ENCODE assay signal across 23 cellular contexts in the genomic region with DNA sequence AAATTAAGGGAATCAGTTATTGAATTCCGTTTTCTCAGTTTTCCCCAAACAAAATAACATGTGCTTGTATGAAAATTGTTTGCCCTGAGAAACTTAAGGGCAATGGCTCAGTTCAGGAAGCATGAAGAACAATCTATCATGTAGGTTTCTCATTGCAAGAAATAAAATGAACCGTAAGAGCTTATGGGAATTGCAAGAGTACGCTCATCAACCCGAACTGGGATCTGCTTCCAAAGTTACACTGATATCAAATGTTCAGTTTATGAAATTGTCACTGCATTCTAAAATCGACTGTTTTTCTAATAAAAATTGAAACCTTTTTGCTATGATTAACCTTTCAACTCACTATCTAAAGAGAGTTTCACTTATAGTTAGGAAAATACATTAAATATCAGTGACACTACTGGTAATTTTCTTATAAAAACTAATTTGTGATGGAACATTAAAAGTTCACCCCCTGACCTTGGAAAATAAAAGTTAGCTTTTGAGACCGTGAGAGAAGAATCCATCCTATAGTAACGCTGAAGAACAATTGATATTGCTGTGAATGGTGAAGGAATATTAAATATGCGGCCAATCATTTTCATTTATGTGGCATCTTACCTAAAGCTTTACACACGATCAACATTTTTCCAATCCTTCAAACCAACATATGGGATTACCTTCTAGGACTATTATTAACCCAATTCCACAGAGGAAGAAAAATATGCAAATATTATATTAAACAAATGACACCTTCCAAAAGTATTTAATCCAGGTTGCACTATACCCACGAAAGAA. TPM values are rescaled to one million over a fixed set of nuclear protein-coding genes. Genes with fewer than 3 reads are reported as not detected.
DNase-seq lines count a peak whose midpoint lies in the region; ATAC-seq, FAIRE-seq and TF ChIP-seq lines count a peak whose summit lies in the region.
"Had no signal": no experiment of that assay in that cellular context is flagged by ENCODE, and none has a peak within 500 bp of the region (broad histone marks: within the 10 kb centered on the region; RNA-seq: fewer than 3 reads in every experiment).

No MANE protein-coding gene starts in this region.

- TF ChIP-seq CTCF in breast epithelium (IDR thresholded peaks at IDR 0.05) = no peak
- TF ChIP-seq CTCF in mammary epithelial cell (conservative IDR thresholded peaks at IDR 0.05 in 1 of 2, IDR thresholded peaks at IDR 0.05 in 1 of 2; ENCODE audit: extremely low read depth in 1 of 2, insufficient read depth in 1 of 2, low read depth in 1 of 2, low read length in 2 of 2) = no peak
- TF ChIP-seq CTCF in esophagus squamous epithelium (IDR thresholded peaks at IDR 0.05) = no peak
- no peak for TF ChIP-seq CTCF in osteoblast (IDR thresholded peaks at IDR 0.05; ENCODE audit: extremely low read depth, low read depth, low read length)
- TF ChIP-seq CTCF in transverse colon (IDR thresholded peaks at IDR 0.05) = no peak
- no peak for TF ChIP-seq CTCF in pancreas (IDR thresholded peaks at IDR 0.05)

- H3K27ac ChIP-seq in breast epithelium (peak overlapping the region in 1 of 2 donors; percentile 41), mammary epithelial cell (ENCODE audit: insufficient read depth, low read depth, low read length) (no peak overlapping the region), esophagus squamous epithelium (peak overlapping the region in 3 of 4 donors; percentile 71 to 84 (median 84)), osteoblast (ENCODE audit: low read depth, low read length) (peak overlapping the region; percentile 83), transverse colon (peak overlapping the region in 3 of 4 donors; percentile 3 to 68 (median 25)), pancreas (no peak overlapping the region)
- H3K27ac ChIP-seq: cardiac muscle cell had no signal

- H4K20me1 ChIP-seq in mammary epithelial cell (ENCODE audit: insufficient read depth, low read length) = no peaks in the 10 kb centered on the region
- no peaks in the 10 kb centered on the region for H4K20me1 ChIP-seq in osteoblast (ENCODE audit: insufficient read depth, low read length)

- no peak for ATAC-seq in activated CD4-positive, CD25-positive, alpha-beta regulatory T cell treated with anti-CD3 and anti-CD28 coated beads, Interleukin-2, amount 50 U/mL, for 24 hours
- no peak for ATAC-seq in pancreas
- ATAC-seq: Panc1 had no signal

- no peak for TF ChIP-seq EP300 in transverse colon (IDR thresholded peaks at IDR 0.05; ENCODE audit: low read depth)

- FAIRE-seq in pancreas (lab: Jason Lieb, UNC) = no peak
- FAIRE-seq: TTC549 had no signal

- peak overlapping the region; percentile 46 to 78 (median 60) for H3K4me3 ChIP-seq in breast epithelium
- no peak overlapping the region for H3K4me3 ChIP-seq in mammary epithelial cell (replicated peaks in 1 of 3; ENCODE audit: insufficient read depth in 1 of 3, low read depth in 2 of 3, low read length in 3 of 3)
- peak overlapping the region; percentile 11 to 70 (median 53) for H3K4me3 ChIP-seq in esophagus squamous epithelium
- H3K4me3 ChIP-seq in osteoblast (ENCODE audit: insufficient read depth, low read length) = peak overlapping the region; percentile 81
- H3K4me3 ChIP-seq in transverse colon = peak overlapping the region in 3 of 4 donors; percentile 32 to 39 (median 35)
- H3K4me3 ChIP-seq in pancreas = no peak overlapping the region
- H3K4me3 ChIP-seq: lung had no signal

- H3K79me2 ChIP-seq in mammary epithelial cell (ENCODE audit: insufficient read depth, low read length) (no peaks in the 10 kb centered on the region), osteoblast (ENCODE audit: insufficient read depth, low read length) (peaks cover 18% of the 10 kb centered on the region)

- H3K36me3 ChIP-seq in breast epithelium (no peaks in the 10 kb centered on the region), mammary epithelial cell (ENCODE audit: insufficient read depth, low read length) (no peaks in the 10 kb centered on the region), esophagus squamous epithelium (no peaks in the 10 kb centered on the region), osteoblast (ENCODE audit: insufficient read depth, low read length) (no peaks in the 10 kb centered on the region), transverse colon (no peaks in the 10 kb centered on the region), pancreas (no peaks in the 10 kb centered on the region)
- H3K36me3 ChIP-seq: cardiac muscle cell had no signal

- dilution Hi-C loops in mammary epithelial cell (cut with HindIII; ENCODE audit: low sequenced_read_pairs) = no loop called here

- H3K4me1 ChIP-seq in breast epithelium (peaks cover 0 to 3% of the 10 kb centered on the region in 2 donors), mammary epithelial cell (ENCODE audit: insufficient read depth, low read length) (no peaks in the 10 kb centered on the region), esophagus squamous epithelium (peaks cover 0 to 9% (median 2%) of the 10 kb centered on the region in 3 donors), osteoblast (ENCODE audit: insufficient read depth, low read length) (peaks cover 11% of the 10 kb centered on the region), transverse colon (peaks cover 0 to 26% (median 21%) of the 10 kb centered on the region in 4 donors), pancreas (no peaks in the 10 kb centered on the region)

- peaks cover 0 to 48% of the 10 kb centered on the region in 2 donors for H3K27me3 ChIP-seq in breast epithelium
- peaks cover 25% of the 10 kb centered on the region for H3K27me3 ChIP-seq in mammary epithelial cell (ENCODE audit: insufficient read depth, low read length)
- H3K27me3 ChIP-seq in esophagus squamous epithelium = peaks cover 0 to 52% (median 2%) of the 10 kb centered on the region in 4 donors
- H3K27me3 ChIP-seq in osteoblast (ENCODE audit: insufficient read depth, low read length) = peaks cover 10% of the 10 kb centered on the region
- H3K27me3 ChIP-seq in transverse colon = peaks cover 78% of the 10 kb centered on the region
- H3K27me3 ChIP-seq in pancreas = peaks cover 0 to 34% (median 7%) of the 10 kb centered on the region in 4 donors

- H3K9ac ChIP-seq in mammary epithelial cell (ENCODE audit: insufficient read depth, low read length) = no peak overlapping the region

- no peak overlapping the region for H2AFZ ChIP-seq in mammary epithelial cell (ENCODE audit: low read depth, low read length)
- no peak overlapping the region for H2AFZ ChIP-seq in osteoblast (ENCODE audit: low read length)

- no peaks in the 10 kb centered on the region for H3K9me3 ChIP-seq in breast epithelium
- no peaks in the 10 kb centered on the region for H3K9me3 ChIP-seq in mammary epithelial cell (replicated peaks; ENCODE audit: insufficient read depth, low read length)
- H3K9me3 ChIP-seq in esophagus squamous epithelium = no peaks in the 10 kb centered on the region
- no peaks in the 10 kb centered on the region for H3K9me3 ChIP-seq in osteoblast (ENCODE audit: low read depth, low read length)
- no peaks in the 10 kb centered on the region for H3K9me3 ChIP-seq in transverse colon
- no peaks in the 10 kb centered on the region for H3K9me3 ChIP-seq in pancreas

- BruUV-seq in mammary epithelial cell (replicated peaks; lab: Mats Ljungman, UMichigan) = no TSS peak

- CTCF ChIA-PET in mammary epithelial cell (lab: Charles Lee; ENCODE audit: low non-redundant PET) = no interaction called here

- in situ Hi-C loops in mammary epithelial cell (cut with MboI; ENCODE audit: low sequenced_read_pairs in 2 of 2) (no loop called here), transverse colon (cut with MboI; ENCODE audit: low pct_ligation_motif_present in 1 of 4, low pct_unique_long_range_greater_than_20kb in 1 of 4, low sequenced_read_pairs in 3 of 4) (no loop called here)

- TF ChIP-seq POLR2A in breast epithelium (IDR thresholded peaks at IDR 0.05) (no peak), esophagus squamous epithelium (IDR thresholded peaks at IDR 0.05) (no peak), transverse colon (IDR thresholded peaks at IDR 0.05) (no peak)

- intact Hi-C loops in breast epithelium (cut with DNase I; ENCODE audit: low total_unique reads) (loop anchor here (10.0 kb wide), 1 partner anchor 381 kb away; no protein-coding TSS in a partner anchor), mammary epithelial cell (cut with micrococcal nuclease) (no loop called here), esophagus squamous epithelium (cut with DNase I) (no loop called here), transverse colon (cut with DNase I; ENCODE audit: low total_unique reads) (no loop called here), pancreas (cut with DNase I) (no loop called here)

- no peak for DNase-seq in breast epithelium (ENCODE audit: low spot score in 2 of 2)
- no peak for DNase-seq in mammary epithelial cell
- DNase-seq in esophagus squamous epithelium (lab: John Stamatoyannopoulos, UW) = no peak
- DNase-seq in osteoblast (ENCODE audit: insufficient read length, low spot score, missing footprints) = peak; percentile 22
- no peak for DNase-seq in transverse colon
- DNase-seq in effector CD8-positive, alpha-beta T cell (lab: John Stamatoyannopoulos, UW) = no peak
- no peak for DNase-seq in pancreas
- DNase-seq: activated CD4-positive, alpha-beta T cell treated with anti-CD3 and anti-CD28 coated beads, Interleukin-2, amount 10 ng/mL, durations not matched to agents 24 days and 14 days; activated T-cell treated with anti-CD3 and anti-CD28 coated beads for 4 hours; CD4-positive, CD25-positive, alpha-beta regulatory T cell; DND-41; effector memory CD4-positive, alpha-beta T cell; foreskin melanocyte; HFFc6; NCI-H1930; stimulated activated CD4-positive, alpha-beta T cell treated with anti-CD3 and anti-CD28 coated beads, Interleukin-4, amount 100 ng/mL, for 24 hours; stimulated activated CD8-positive, alpha-beta memory T cell treated with anti-CD3 and anti-CD28 coated beads, Interleukin-4, amount 100 ng/mL, for 48 hours had no signal

- no peak overlapping the region for H3K4me2 ChIP-seq in mammary epithelial cell (ENCODE audit: insufficient read depth, low read depth, low read length)
- peak overlapping the region; percentile 95 for H3K4me2 ChIP-seq in osteoblast (ENCODE audit: insufficient read depth, low read length)

- WGBS in mammary epithelial cell (ENCODE audit: low coverage, missing lambda C conversion rate) = 75% methylated on average over 10 of the region's 10 CpGs
- 49 to 61% methylated on average over 10 of the region's 10 CpGs for WGBS in esophagus squamous epithelium, 2 donors
- 64 to 69% methylated on average over 10 of the region's 10 CpGs for WGBS in transverse colon (ENCODE audit: low coverage in 1 of 2), 2 donors
- 37 to 50% methylated on average over 10 of the region's 10 CpGs for WGBS in pancreas, 2 donors

RNA-seq across cellular contexts. Expression of gene MEOX2, which starts 2.3 kb away (rescaled TPM):
- 10 to 100 TPM in 2 of 3 donors, 1 to 10 TPM in 1; 6.4 to 19.7 (median 14.2) TPM for total RNA-seq in breast epithelium
- total RNA-seq in mammary epithelial cell = not detected
- not detected for polyA plus RNA-seq in mammary epithelial cell
- not detected for polyA minus RNA-seq in mammary epithelial cell
- total RNA-seq in esophagus squamous epithelium = 1 to 10 TPM in 3 of 4 donors, under 1 TPM in 1; 0.19 to 3.2 (median 2.0) TPM
- 3.8 and 4.7 TPM in 2 replicates for total RNA-seq in osteoblast
- total RNA-seq in transverse colon = 1 to 10 TPM in 1 of 4 donors, under 1 TPM in 1, not detected in 2; 0.64 to 1.6 TPM
- 1 to 10 TPM in 3 of 6 donors, under 1 TPM in 3; 0.24 to 2.9 (median 0.91) TPM for total RNA-seq in pancreas
- 1 to 10 TPM; 1.2 to 1.3 TPM for polyA plus RNA-seq in pancreas
- total RNA-seq: A172; activated CD4-positive, alpha-beta T cell treated with anti-CD3 and anti-CD28 coated beads, Interleukin-2, amount 10 ng/mL, durations not matched to agents 24 days and 14 days; cardiac muscle cell; CD4-positive, CD25-positive, alpha-beta regulatory T cell; HFFc6 had no signal
- polyA plus RNA-seq: CD4-positive, CD25-positive, alpha-beta regulatory T cell had no signal

Comparison
In these comparisons a context has a peak if more than half of its experiments do, and no peak if none do; other contexts are left out.
1. H3K4me3 ChIP-seq: peak in breast epithelium (3 of 3), esophagus squamous epithelium (4 of 4), osteoblast (single experiment) and transverse colon (3 of 4); none in mammary epithelial cell (0 of 3) and pancreas (0 of 4).
2. H3K27ac ChIP-seq: peak in esophagus squamous epithelium (3 of 4), osteoblast (single experiment) and transverse colon (3 of 4); none in mammary epithelial cell (single experiment) and pancreas (0 of 4).